13 cellular contexts compared by ENCODE assay signal in genomic region chr5:96333397-96333790, GRCh38.
"Had no signal": no experiment of that assay in that cellular context is flagged by ENCODE, and none has a peak within 500 bp of the region (broad histone marks: within the 10 kb centered on the region; RNA-seq: fewer than 3 reads in every experiment).

No MANE protein-coding gene starts in this region.

- H3K27ac Mint-ChIP-seq: activated CD4-positive, alpha-beta T cell treated with anti-CD3 and anti-CD28 coated beads, Interleukin-2, amount 10 ng/mL, durations not matched to agents 7 days and 5 days; activated naive CD4-positive, alpha-beta T cell treated with anti-CD3 and anti-CD28 coated beads for 36 hours; activated T-helper 17 cell treated with anti-CD3 and anti-CD28 coated beads, Interleukin-2, amount 50 U/mL, for 72 hours; immature natural killer cell; natural killer cell had no signal

- H3K36me3 Mint-ChIP-seq: immature natural killer cell, natural killer cell had no signal

- H3K27ac ChIP-seq: brain microvascular endothelial cell had no signal

- DNase-seq: activated CD4-positive, alpha-beta T cell treated with anti-CD3 and anti-CD28 coated beads, Interleukin-2, amount 10 ng/mL, durations not matched to agents 7 days and 5 days; activated CD4-positive, CD25-positive, alpha-beta regulatory T cell; activated CD8-positive, alpha-beta memory T cell treated with anti-CD3 and anti-CD28 coated beads for 24 hours; activated naive CD4-positive, alpha-beta T cell treated with anti-CD3 and anti-CD28 coated beads for 36 hours; brain microvascular endothelial cell; immature natural killer cell; natural killer cell; occipital lobe; stimulated activated CD4-positive, alpha-beta T cell treated with anti-CD3 and anti-CD28 coated beads, Interleukin-15, amount 100 ng/mL, for 24 hours; T-helper 2 cell; trophoblast cell had no signal

- H3K9me3 Mint-ChIP-seq: activated CD4-positive, alpha-beta T cell treated with anti-CD3 and anti-CD28 coated beads, Interleukin-2, amount 10 ng/mL, durations not matched to agents 7 days and 5 days; activated naive CD4-positive, alpha-beta T cell treated with anti-CD3 and anti-CD28 coated beads for 36 hours; activated T-helper 17 cell treated with anti-CD3 and anti-CD28 coated beads, Interleukin-2, amount 50 U/mL, for 72 hours; immature natural killer cell; natural killer cell had no signal

- H3K27me3 ChIP-seq: brain microvascular endothelial cell had no signal

- H3K4me1 Mint-ChIP-seq: activated CD4-positive, alpha-beta T cell treated with anti-CD3 and anti-CD28 coated beads, Interleukin-2, amount 10 ng/mL, durations not matched to agents 7 days and 5 days; activated T-helper 17 cell treated with anti-CD3 and anti-CD28 coated beads, Interleukin-2, amount 50 U/mL, for 72 hours; immature natural killer cell; natural killer cell had no signal

- H3K4me3 Mint-ChIP-seq: activated CD4-positive, alpha-beta T cell treated with anti-CD3 and anti-CD28 coated beads, Interleukin-2, amount 10 ng/mL, durations not matched to agents 7 days and 5 days; activated naive CD4-positive, alpha-beta T cell treated with anti-CD3 and anti-CD28 coated beads for 36 hours; activated T-helper 17 cell treated with anti-CD3 and anti-CD28 coated beads, Interleukin-2, amount 50 U/mL, for 72 hours; immature natural killer cell; natural killer cell had no signal

- H3K36me3 ChIP-seq: brain microvascular endothelial cell had no signal

- ATAC-seq: activated T-helper 17 cell treated with anti-CD3 and anti-CD28 coated beads, Interleukin-2, amount 50 U/mL, for 72 hours; esophagus mucosa; natural killer cell had no signal
